32 cellular contexts compared by ENCODE assay signal in the genomic region with DNA sequence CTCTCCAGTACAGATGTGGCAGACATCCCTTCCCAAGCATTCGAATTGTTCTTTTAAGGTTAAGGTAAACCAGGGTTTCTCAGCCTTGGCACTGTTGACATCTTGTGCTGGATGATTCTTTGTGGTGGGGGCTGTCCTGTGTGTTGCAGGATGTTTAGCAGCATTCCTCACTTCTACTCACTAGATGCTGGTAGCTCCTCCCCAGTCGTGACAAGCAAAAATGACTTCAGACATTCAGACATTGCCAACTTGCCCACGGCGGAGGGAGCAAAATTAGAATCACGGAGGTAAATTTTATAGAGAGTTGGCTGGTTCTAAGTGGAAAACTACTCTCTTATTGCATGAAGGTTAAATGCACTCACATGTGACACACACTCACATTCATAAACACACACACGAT.
"Had no signal": no experiment of that assay in that cellular context is flagged by ENCODE, and none has a peak within 500 bp of the region (broad histone marks: within the 10 kb centered on the region; RNA-seq: fewer than 3 reads in every experiment).

No MANE protein-coding gene starts in this region.

- H3K9me3 Mint-ChIP-seq: activated naive CD4-positive, alpha-beta T cell treated with anti-CD3 and anti-CD28 coated beads, Interleukin-2, amount 10 ng/mL, durations not matched to agents 7 days and 5 days; activated naive CD8-positive, alpha-beta T cell treated with anti-CD3 and anti-CD28 coated beads, Interleukin-2, amount 50 U/mL, for 24 hours; activated T-cell treated with anti-CD3 and anti-CD28 coated beads, Interleukin-2, amount 50 U/mL, for 4 hours had no signal

- FAIRE-seq: RCC 7860 had no signal

- H3K27me3 ChIP-seq: brain microvascular endothelial cell had no signal

- H3K27ac Mint-ChIP-seq: activated naive CD4-positive, alpha-beta T cell treated with anti-CD3 and anti-CD28 coated beads, Interleukin-2, amount 10 ng/mL, durations not matched to agents 7 days and 5 days; activated naive CD8-positive, alpha-beta T cell; activated naive CD8-positive, alpha-beta T cell treated with anti-CD3 and anti-CD28 coated beads, Interleukin-2, amount 50 U/mL, for 24 hours had no signal

- H3K36me3 ChIP-seq: WERI-Rb-1 had no signal

- DNase-seq: activated CD4-positive, alpha-beta T cell treated with anti-CD3 and anti-CD28 coated beads for 1 hour; activated CD4-positive, alpha-beta T cell treated with anti-CD3 and anti-CD28 coated beads for 48 hours; activated CD4-positive, CD25-positive, alpha-beta regulatory T cell; activated CD8-positive, alpha-beta memory T cell treated with anti-CD3 and anti-CD28 coated beads, Interleukin-2, amount 50 U/mL, for 4 hours; activated effector memory CD4-positive, alpha-beta T cell treated with Interleukin-2 at 50 U/mL for 16 hours; activated naive CD4-positive, alpha-beta T cell treated with anti-CD3 and anti-CD28 coated beads, Interleukin-2, amount 10 ng/mL, durations not matched to agents 7 days and 5 days; activated naive CD8-positive, alpha-beta T cell treated with anti-CD3 and anti-CD28 coated beads, Interleukin-2, amount 50 U/mL, for 24 hours; activated T-cell treated with anti-CD3 and anti-CD28 coated beads for 4 hours; activated T-cell treated with anti-CD3 and anti-CD28 coated beads, Interleukin-2, amount 50 U/mL, for 4 hours; anterior cingulate cortex; brain microvascular endothelial cell; central memory CD4-positive, alpha-beta T cell; Kasumi-1; MM.1S; MV-4-11; NCI-H1092; NCI-H1436 treated with DMSO at 0.1 percent for 48 hours; NCI-H2029; NCI-H345; NCI-H510A; NCI-H526; NCI-H748 treated with DMSO at 0.1 percent for 48 hours; NK-92 treated with Interleukin-12 subunit alpha and Interleukin-12 subunit beta, amount 100 ng/mL, for 24 hours; PC-3; Right ventricle myocardium superior; SW 1271; T-helper 1 cell; T1000; WERI-Rb-1 had no signal

- ATAC-seq: activated naive CD8-positive, alpha-beta T cell treated with anti-CD3 and anti-CD28 coated beads, Interleukin-2, amount 50 U/mL, for 24 hours; activated T-cell treated with anti-CD3 and anti-CD28 coated beads, Interleukin-2, amount 50 U/mL, for 4 hours; PC-3 had no signal

- H3K27ac ChIP-seq: brain microvascular endothelial cell, RWPE1, WERI-Rb-1 had no signal

- H3K4me3 Mint-ChIP-seq: activated naive CD4-positive, alpha-beta T cell treated with anti-CD3 and anti-CD28 coated beads, Interleukin-2, amount 10 ng/mL, durations not matched to agents 7 days and 5 days; activated naive CD8-positive, alpha-beta T cell; activated naive CD8-positive, alpha-beta T cell treated with anti-CD3 and anti-CD28 coated beads, Interleukin-2, amount 50 U/mL, for 24 hours; activated T-cell treated with anti-CD3 and anti-CD28 coated beads, Interleukin-2, amount 50 U/mL, for 4 hours had no signal

- H3K27me3 Mint-ChIP-seq: activated naive CD4-positive, alpha-beta T cell treated with anti-CD3 and anti-CD28 coated beads, Interleukin-2, amount 10 ng/mL, durations not matched to agents 7 days and 5 days; activated naive CD8-positive, alpha-beta T cell; activated naive CD8-positive, alpha-beta T cell treated with anti-CD3 and anti-CD28 coated beads, Interleukin-2, amount 50 U/mL, for 24 hours had no signal
